Comparison of ENCODE assay signal across 18 cellular contexts in genomic region chr11:84871116-84871515, GRCh38.
A peak's percentile ranks its signal among the peaks of the same experiment; 100 is the strongest.
DNase-seq lines count a peak whose midpoint lies in the region; ATAC-seq and TF ChIP-seq lines count a peak whose summit lies in the region.
"Had no signal": no experiment of that assay in that cellular context is flagged by ENCODE, and none has a peak within 500 bp of the region (broad histone marks: within the 10 kb centered on the region; RNA-seq: fewer than 3 reads in every experiment).

No MANE protein-coding gene starts in this region.

- TF ChIP-seq CTCF in WERI-Rb-1 (IDR thresholded peaks at IDR 0.05; ENCODE audit: low read depth, low read length) (no peak), fibroblast of mammary gland (conservative IDR thresholded peaks at IDR 0.05; ENCODE audit: control insufficient read depth, insufficient read depth, low read depth, low read length) (no peak)

- H3K27me3 ChIP-seq in WERI-Rb-1 (ENCODE audit: insufficient read depth, low read depth, severe bottlenecking) = peaks cover 15% of the 10 kb centered on the region
- H3K27me3 ChIP-seq: Peyer's patch had no signal

- no peaks in the 10 kb centered on the region for H3K36me3 ChIP-seq in WERI-Rb-1
- H3K36me3 ChIP-seq: Peyer's patch had no signal

- H3K4me3 ChIP-seq in WERI-Rb-1 (ENCODE audit: low read depth, low read length) (peak overlapping the region; percentile 21), fibroblast of mammary gland (ENCODE audit: control insufficient read depth, low read depth, low read length) (no peak overlapping the region)
- H3K4me3 ChIP-seq: GM23248, K562, Peyer's patch had no signal

- no peak overlapping the region for H3K27ac ChIP-seq in WERI-Rb-1
- H3K27ac ChIP-seq: GM23248, Peyer's patch had no signal

- ATAC-seq in GM18519 (IDR thresholded peaks at IDR 0.05; ENCODE audit: low FRiP score, unreplicated experiment) (no peak), HG03175 (IDR thresholded peaks at IDR 0.05; ENCODE audit: unreplicated experiment) (no peak)
- ATAC-seq: K562 had no signal

- no peaks in the 10 kb centered on the region for H3K9me3 ChIP-seq in WERI-Rb-1 (ENCODE audit: severe bottlenecking)
- H3K9me3 ChIP-seq: Peyer's patch, SK-N-SH had no signal

- DNase-seq in HT1080 (ENCODE audit: low read depth) = peak; percentile 75
- DNase-seq in WERI-Rb-1 = no peak
- peak; percentile 22 for DNase-seq in fibroblast of mammary gland (ENCODE audit: low read depth)
- DNase-seq in stromal cell of bone marrow (ENCODE audit: low read depth) = peak; percentile 45
- DNase-seq in ureter (ENCODE audit: low spot score) = no peak
- DNase-seq: Calu3, GM23248, H9, MM.1S, NCI-H1048, NCI-H1417, NCI-H1694, NCI-H2029 treated with DMSO at 0.1 percent for 48 hours, Peyer's patch, SK-N-SH had no signal

Comparison
In these comparisons a context has a peak if more than half of its experiments do, and no peak if none do; other contexts are left out.
1. DNase-seq: peak in HT1080 (single experiment), fibroblast of mammary gland (single experiment) and stromal cell of bone marrow (single experiment); none in WERI-Rb-1 (single experiment) and ureter (single experiment).